In the genomic region with DNA sequence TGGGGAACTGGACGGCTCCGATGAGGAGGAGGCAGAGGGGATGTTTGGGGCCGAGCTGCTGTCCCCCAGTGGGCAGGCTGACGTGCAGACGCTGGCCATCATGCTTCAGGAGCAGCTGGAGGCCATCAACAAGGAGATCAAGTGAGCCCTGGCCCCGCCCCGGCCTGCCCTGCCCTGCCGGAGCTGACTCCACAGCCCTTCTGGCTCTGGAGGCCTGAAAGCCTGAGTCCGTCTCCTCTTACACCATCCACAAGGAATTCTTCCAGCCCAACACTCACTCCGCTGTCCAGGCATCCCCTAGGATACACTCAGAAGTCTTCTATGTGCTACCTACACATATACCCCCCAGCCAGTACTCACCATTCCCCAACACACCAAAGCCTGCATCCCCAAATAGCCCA, we compare ENCODE assay signal across 1 cellular context.
TF ChIP-seq lines count a peak whose summit lies in the region.

No MANE protein-coding gene starts in this region.

TF ChIP-seq in GM23338, 12 proteins besides CTCF, POLR2A, EP300 and RAD21 (continued from another document):
- TF ChIP-seq ZNF462 (CRISPR knock-in tag; IDR thresholded peaks at IDR 0.05) (no peak), EZH2 (IDR thresholded peaks at IDR 0.05; ENCODE audit: low read depth, unreplicated experiment) (no peak), JUNB (IDR thresholded peaks at IDR 0.05; ENCODE audit: unreplicated experiment) (no peak), EZH2phosphoT487 (IDR thresholded peaks at IDR 0.05; ENCODE audit: unreplicated experiment) (no peak), ZNF331 (CRISPR knock-in tag; IDR thresholded peaks at IDR 0.05; ENCODE audit: low read depth) (no peak), ETS1 (IDR thresholded peaks at IDR 0.05) (no peak), REST (IDR thresholded peaks at IDR 0.05; ENCODE audit: unreplicated experiment) (no peak), NANOG (IDR thresholded peaks at IDR 0.05; ENCODE audit: borderline replicate concordance) (no peak), ZNF114 (CRISPR knock-in tag; IDR thresholded peaks at IDR 0.05) (no peak), STAT1 (IDR thresholded peaks at IDR 0.05; ENCODE audit: unreplicated experiment) (no peak)
TF ChIP-seq in GM23338: peak in this region for 0.
